Comparison of ENCODE assay signal across 3 cellular contexts in the genomic region with DNA sequence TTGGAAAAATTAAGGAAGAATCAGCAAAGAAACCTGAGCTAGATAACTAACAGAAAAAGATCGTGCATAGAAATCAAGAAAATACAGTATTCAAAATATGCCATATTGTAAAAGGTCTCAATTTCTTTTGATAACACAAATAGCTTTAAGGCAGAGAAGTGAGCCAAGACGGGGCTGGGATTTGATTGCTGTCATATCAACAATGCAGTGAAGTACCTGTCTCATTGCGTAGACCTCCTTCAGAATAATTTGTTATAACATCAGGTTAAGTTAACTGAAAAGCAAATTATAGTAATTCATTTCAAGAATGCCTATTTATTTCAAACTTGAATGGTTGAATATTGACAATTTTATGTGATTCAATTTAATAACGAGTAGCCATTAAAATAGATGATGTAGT.
"Had no signal": no experiment of that assay in that cellular context is flagged by ENCODE, and none has a peak within 500 bp of the region (broad histone marks: within the 10 kb centered on the region; RNA-seq: fewer than 3 reads in every experiment).

No MANE protein-coding gene starts in this region.

- H3K4me3 ChIP-seq: GM12878 had no signal

- DNase-seq: GDM1, GF-D8 had no signal
